In the genomic region with DNA sequence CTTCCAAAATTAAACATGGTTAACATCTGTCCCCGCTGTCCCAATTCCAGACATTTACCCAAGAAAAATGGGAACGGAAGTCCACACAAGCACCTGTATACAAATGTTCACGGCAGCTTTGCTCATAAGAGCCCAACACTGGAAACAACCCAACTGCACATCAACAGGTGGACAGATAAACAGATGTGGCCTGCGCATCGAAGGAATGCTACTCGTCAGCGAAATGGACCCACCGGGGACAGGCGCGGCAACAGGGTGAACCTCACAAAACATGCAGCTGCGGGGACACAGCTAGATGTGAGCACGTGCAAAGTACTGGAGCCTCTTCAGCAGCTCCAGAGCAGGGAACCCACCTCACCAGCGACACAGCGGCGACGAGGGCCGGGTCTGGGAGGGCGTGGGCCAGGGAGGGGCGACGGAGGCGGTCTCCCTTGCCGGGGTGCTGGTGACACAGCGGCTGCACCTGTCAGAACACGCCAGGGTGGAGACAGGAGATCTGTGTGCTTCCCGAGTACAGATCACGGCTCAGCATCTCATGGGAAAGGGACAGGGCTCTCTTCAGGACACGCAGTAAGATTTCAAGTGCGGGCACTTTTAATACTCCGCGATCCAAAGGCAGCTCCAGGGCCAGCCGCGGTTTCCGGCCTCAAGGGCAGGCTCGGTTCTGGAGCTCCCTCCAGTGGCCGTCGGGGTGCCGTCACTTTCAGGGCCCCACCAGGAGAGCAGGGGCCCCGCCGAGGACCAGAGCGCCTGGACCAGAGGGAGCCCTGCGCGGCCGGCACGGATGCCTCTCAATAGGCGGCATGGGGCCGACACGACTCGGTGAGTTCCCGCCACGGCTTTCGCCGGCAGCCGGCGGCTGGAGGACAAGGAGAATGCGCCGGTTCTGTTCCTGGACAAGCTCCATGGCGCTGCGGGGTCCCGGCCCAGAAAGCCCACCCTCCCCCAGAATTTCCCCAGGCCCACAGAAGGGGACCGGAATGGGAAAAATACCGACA, we compare ENCODE assay signal across 8 cellular contexts. TPM values are rescaled to one million over a fixed set of nuclear protein-coding genes. Genes with fewer than 3 reads are reported as not detected.
DNase-seq lines count a peak whose midpoint lies in the region; ATAC-seq, FAIRE-seq and TF ChIP-seq lines count a peak whose summit lies in the region.

No MANE protein-coding gene starts in this region.

- H3K9ac ChIP-seq in KMS-11: no peak overlapping the region

- no peak overlapping the region for H2AFZ ChIP-seq in KMS-11 (ENCODE audit: low read depth)

- H3K27ac Mint-ChIP-seq in CD4-positive, CD25-positive, alpha-beta regulatory T cell: no peak overlapping the region
- H3K27ac Mint-ChIP-seq in activated naive CD8-positive, alpha-beta T cell treated with anti-CD3 and anti-CD28 coated beads for 36 hours: no peak overlapping the region

- FAIRE-seq in urothelium cell line (lab: Jason Lieb, UNC): peak; percentile 58

- H3K9me3 Mint-ChIP-seq in CD4-positive, CD25-positive, alpha-beta regulatory T cell: peaks cover 0 to under 1% (median 0%) of the 10 kb centered on the region in 7 donors
- no peaks in the 10 kb centered on the region for H3K9me3 Mint-ChIP-seq in activated naive CD8-positive, alpha-beta T cell treated with anti-CD3 and anti-CD28 coated beads for 36 hours

- peak overlapping the region; percentile 55 for H3K4me3 ChIP-seq in CD4-positive, CD25-positive, alpha-beta regulatory T cell (ENCODE audit: low read depth, low read length)
- no peak overlapping the region for H3K4me3 ChIP-seq in KMS-11 (IDR thresholded peaks at IDR 0.05; ENCODE audit: insufficient read depth, low read depth, low read length)
- H3K4me3 ChIP-seq in psoas muscle: peak overlapping the region; percentile 39

- H3K36me3 ChIP-seq in CD4-positive, CD25-positive, alpha-beta regulatory T cell (ENCODE audit: control insufficient read depth, insufficient read depth, low read length): no peaks in the 10 kb centered on the region
- H3K36me3 ChIP-seq in KMS-11 (ENCODE audit: insufficient read depth): no peaks in the 10 kb centered on the region
- no peaks in the 10 kb centered on the region for H3K36me3 ChIP-seq in psoas muscle (ENCODE audit: insufficient read depth in 1 of 2, low read depth in 1 of 2)

- no peak overlapping the region for H3K27ac ChIP-seq in CD4-positive, CD25-positive, alpha-beta regulatory T cell (ENCODE audit: insufficient read depth, low read length, poor library complexity, severe bottlenecking)
- H3K27ac ChIP-seq in KMS-11 (no peak overlapping the region), psoas muscle (no peak overlapping the region)

- H3K36me3 Mint-ChIP-seq in CD4-positive, CD25-positive, alpha-beta regulatory T cell: no peaks in the 10 kb centered on the region
- peaks cover 2% of the 10 kb centered on the region for H3K36me3 Mint-ChIP-seq in activated naive CD8-positive, alpha-beta T cell treated with anti-CD3 and anti-CD28 coated beads for 36 hours

- H3K27me3 Mint-ChIP-seq in CD4-positive, CD25-positive, alpha-beta regulatory T cell: peaks cover 8% of the 10 kb centered on the region
- no peaks in the 10 kb centered on the region for H3K27me3 Mint-ChIP-seq in activated naive CD8-positive, alpha-beta T cell treated with anti-CD3 and anti-CD28 coated beads for 36 hours

- WGBS in psoas muscle, 3 donors: 10 to 16% (median 12%) methylated on average over 61 of the region's 61 CpGs

- no peaks in the 10 kb centered on the region for H3K27me3 ChIP-seq in CD4-positive, CD25-positive, alpha-beta regulatory T cell (ENCODE audit: control insufficient read depth, insufficient read depth, low read length)
- no peaks in the 10 kb centered on the region for H3K27me3 ChIP-seq in KMS-11 (ENCODE audit: insufficient read depth, low read depth)
- H3K27me3 ChIP-seq in psoas muscle (ENCODE audit: insufficient read depth in 3 of 3, low read length in 2 of 3): no peaks in the 10 kb centered on the region

- DNase-seq in CD4-positive, CD25-positive, alpha-beta regulatory T cell: peak; percentile 72 to 85 (median 83)
- DNase-seq in T follicular helper cell (ENCODE audit: low read depth): peak; percentile 74
- DNase-seq in activated naive CD8-positive, alpha-beta T cell treated with anti-CD3 and anti-CD28 coated beads for 36 hours: peak; percentile 83
- DNase-seq in cardiac septum (ENCODE audit: low spot score): peak; percentile 89
- peak; percentile 86 to 92 for DNase-seq in psoas muscle
- peak; percentile 96 for DNase-seq in urothelium cell line (ENCODE audit: low spot score)

- H3K4me3 Mint-ChIP-seq in CD4-positive, CD25-positive, alpha-beta regulatory T cell: peak overlapping the region in 3 of 4 donors; percentile 52 to 72 (median 67)
- peak overlapping the region; percentile 34 for H3K4me3 Mint-ChIP-seq in activated naive CD8-positive, alpha-beta T cell treated with anti-CD3 and anti-CD28 coated beads for 36 hours

- no peak overlapping the region for H3K4me2 ChIP-seq in KMS-11

- peak; percentile 55; the same call in 1 of the 2 replicates for TF ChIP-seq CTCF in KMS-11 (conservative IDR thresholded peaks at IDR 0.05; ENCODE audit: low read depth, low read length)
- TF ChIP-seq CTCF in psoas muscle (IDR thresholded peaks at IDR 0.05): peak; percentile 83

- H3K79me2 ChIP-seq in KMS-11 (ENCODE audit: insufficient read depth, low read depth): no peaks in the 10 kb centered on the region

- H3K4me1 ChIP-seq in CD4-positive, CD25-positive, alpha-beta regulatory T cell (ENCODE audit: control insufficient read depth, insufficient read depth, low read length, poor library complexity, severe bottlenecking): peaks cover 12% of the 10 kb centered on the region
- H3K4me1 ChIP-seq in KMS-11 (ENCODE audit: low read depth, poor library complexity, severe bottlenecking): no peaks in the 10 kb centered on the region
- H3K4me1 ChIP-seq in psoas muscle: peaks cover 7% of the 10 kb centered on the region

- peaks cover 0 to 12% (median 5%) of the 10 kb centered on the region in 4 donors for H3K4me1 Mint-ChIP-seq in CD4-positive, CD25-positive, alpha-beta regulatory T cell
- peaks cover 6% of the 10 kb centered on the region for H3K4me1 Mint-ChIP-seq in activated naive CD8-positive, alpha-beta T cell treated with anti-CD3 and anti-CD28 coated beads for 36 hours

- H4K20me1 ChIP-seq in KMS-11 (ENCODE audit: insufficient read depth): no peaks in the 10 kb centered on the region

- intact Hi-C loops in cardiac septum (cut with DNase I) (loop anchor here (1.0 kb wide), 1 partner anchor 72 kb away; no protein-coding TSS in a partner anchor), psoas muscle (cut with DNase I) (loop anchor here (1.0 to 5.0 kb wide), 2 partner anchors 72 to 158 kb away; no protein-coding TSS in a partner anchor)

- H3K9me3 ChIP-seq in CD4-positive, CD25-positive, alpha-beta regulatory T cell (ENCODE audit: control insufficient read depth in 2 of 2, low read length in 2 of 2): no peaks in the 10 kb centered on the region
- no peaks in the 10 kb centered on the region for H3K9me3 ChIP-seq in psoas muscle

- peak; percentile 90 to 93 for ATAC-seq in CD4-positive, CD25-positive, alpha-beta regulatory T cell (ENCODE audit: low read depth in 2 of 2)
- peak; percentile 53 for ATAC-seq in GM19463 (IDR thresholded peaks at IDR 0.05; ENCODE audit: unreplicated experiment)
- peak; percentile 96 to 100 (median 98) for ATAC-seq in psoas muscle

RNA-seq across cellular contexts. Expression of a gene that starts 21.2 kb away (rescaled TPM):
- 21.5 TPM for total RNA-seq in CD4-positive, CD25-positive, alpha-beta regulatory T cell
- polyA plus RNA-seq in CD4-positive, CD25-positive, alpha-beta regulatory T cell: 10 to 100 TPM; 14.1 to 26.4 (median 19.4) TPM
- 1 to 10 TPM; 2.4 to 2.8 TPM for total RNA-seq in activated naive CD8-positive, alpha-beta T cell treated with anti-CD3 and anti-CD28 coated beads for 36 hours
- total RNA-seq in cardiac septum (12.6 TPM), psoas muscle (10 to 100 TPM in 1 of 4 donors, 1 to 10 TPM in 3; 5.0 to 12.1 (median 7.5) TPM)
- polyA plus RNA-seq in psoas muscle: 10 to 100 TPM in 1 of 3 donors, 1 to 10 TPM in 2; 9.4 to 14.0 (median 9.9) TPM

RNA-seq across cellular contexts. Expression of a gene that starts 22.4 kb away (rescaled TPM):
- not detected for total RNA-seq in CD4-positive, CD25-positive, alpha-beta regulatory T cell
- under 1 TPM in 1 of 4 donors, not detected in 3; 0.10 TPM for polyA plus RNA-seq in CD4-positive, CD25-positive, alpha-beta regulatory T cell
- under 1 TPM; 0.14 to 0.37 TPM for total RNA-seq in activated naive CD8-positive, alpha-beta T cell treated with anti-CD3 and anti-CD28 coated beads for 36 hours
- total RNA-seq in cardiac septum (2.9 TPM), psoas muscle (1 to 10 TPM; 1.1 to 3.1 (median 1.5) TPM)
- polyA plus RNA-seq in psoas muscle: 1 to 10 TPM in 2 of 3 donors, under 1 TPM in 1; 0.90 to 1.5 (median 1.4) TPM
